1 cellular context compared by ENCODE assay signal in genomic region chr14:35819591-35820540, GRCh38.
TF ChIP-seq lines count a peak whose summit lies in the region.

No MANE protein-coding gene starts in this region.

TF ChIP-seq in GM23338, 12 proteins besides CTCF, POLR2A, EP300 and RAD21 (continued from another document):
- TF ChIP-seq REST (IDR thresholded peaks at IDR 0.05; ENCODE audit: unreplicated experiment) (no peak), ZNF114 (CRISPR knock-in tag; IDR thresholded peaks at IDR 0.05) (no peak), EZH2 (IDR thresholded peaks at IDR 0.05; ENCODE audit: low read depth, unreplicated experiment) (no peak), JUNB (IDR thresholded peaks at IDR 0.05; ENCODE audit: unreplicated experiment) (no peak)
